8 cellular contexts compared by ENCODE assay signal in the genomic region with DNA sequence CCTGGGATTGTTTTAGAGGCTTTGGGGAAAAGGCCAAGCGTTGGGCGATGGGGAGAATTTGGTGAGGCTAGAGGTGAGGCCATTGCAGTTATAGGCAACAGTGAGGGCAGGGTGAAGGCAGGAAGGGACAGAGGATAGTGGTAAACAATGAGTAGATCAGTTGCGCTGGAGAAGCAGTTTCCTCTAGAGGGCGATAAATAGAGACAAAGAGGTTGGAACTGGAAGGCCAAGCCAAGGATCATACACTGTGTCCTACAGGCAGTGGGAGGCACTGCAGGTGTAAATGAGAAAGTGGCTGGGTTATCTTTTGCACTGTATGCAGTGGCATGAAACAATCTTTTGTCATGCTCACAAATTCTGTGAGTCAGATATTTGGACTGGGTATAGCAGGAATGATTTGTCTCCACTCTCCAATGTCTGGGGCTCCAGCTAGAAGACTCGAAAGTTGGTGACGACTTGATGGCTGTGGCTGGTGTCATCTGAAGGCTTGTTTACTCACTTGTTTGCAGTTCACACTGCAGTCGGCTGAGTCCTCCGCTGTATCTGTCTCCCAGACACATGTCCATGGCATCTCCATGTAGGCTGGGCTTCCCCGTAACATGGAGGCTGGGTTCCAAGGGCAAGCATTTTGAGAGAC.
DNase-seq lines count a peak whose midpoint lies in the region; ATAC-seq and TF ChIP-seq lines count a peak whose summit lies in the region.

No MANE protein-coding gene starts in this region.

- H3K27ac ChIP-seq in gastroesophageal sphincter (no peak overlapping the region), ovary (no peak overlapping the region)

- H3K27me3 ChIP-seq in gastroesophageal sphincter (no peaks in the 10 kb centered on the region), ovary (no peaks in the 10 kb centered on the region)

- no peak for TF ChIP-seq EP300 in gastroesophageal sphincter (IDR thresholded peaks at IDR 0.05)
- TF ChIP-seq EP300 in ovary (IDR thresholded peaks at IDR 0.05): no peak

- no peaks in the 10 kb centered on the region for H3K36me3 ChIP-seq in gastroesophageal sphincter
- H3K36me3 ChIP-seq in ovary: no peaks in the 10 kb centered on the region

- no peak for TF ChIP-seq POLR2A in gastroesophageal sphincter (IDR thresholded peaks at IDR 0.05)
- no peak for TF ChIP-seq POLR2A in ovary (IDR thresholded peaks at IDR 0.05)

- intact Hi-C loops in ovary (cut with DNase I): no loop called here

- ATAC-seq in GM18907 (IDR thresholded peaks at IDR 0.05; ENCODE audit: unreplicated experiment) (peak; percentile 98), HG03045 (IDR thresholded peaks at IDR 0.05; ENCODE audit: unreplicated experiment) (peak; percentile 84), gastroesophageal sphincter (no peak)

- 84 to 92% methylated on average over 4 to 6 of the region's 9 CpGs for WGBS in gastroesophageal sphincter (ENCODE audit: low coverage in 1 of 2), 2 donors
- 92 to 95% (median 94%) methylated on average over 9 of the region's 9 CpGs for WGBS in ovary, 3 donors

- H3K4me1 ChIP-seq in gastroesophageal sphincter (peaks cover 3 to 37% (median 3%) of the 10 kb centered on the region in 3 donors), ovary (ENCODE audit: insufficient read depth) (peaks cover 18% of the 10 kb centered on the region)

- H3K9me3 ChIP-seq in gastroesophageal sphincter: no peaks in the 10 kb centered on the region
- no peaks in the 10 kb centered on the region for H3K9me3 ChIP-seq in ovary

- H3K4me3 ChIP-seq in gastroesophageal sphincter: no peak overlapping the region
- no peak overlapping the region for H3K4me3 ChIP-seq in ovary

- TF ChIP-seq CTCF in gastroesophageal sphincter (IDR thresholded peaks at IDR 0.05) (peak in 3 of 4 experiments; percentile 25 to 37 (median 35)), ovary (IDR thresholded peaks at IDR 0.05) (no peak)

- DNase-seq in DMS 273 (lab: John Stamatoyannopoulos, UW; ENCODE audit: unreplicated experiment) (peak; percentile 92), NCI-H1694 treated with DMSO at 0.1 percent for 48 hours (lab: John Stamatoyannopoulos, UW) (peak; percentile 87), UCSD-AML1 (lab: John Stamatoyannopoulos, UW; ENCODE audit: unreplicated experiment) (peak; percentile 31), ovary (no peak)
- DNase-seq in stimulated activated CD8-positive, alpha-beta memory T cell treated with anti-CD3 and anti-CD28 coated beads, Interleukin-4, amount 100 ng/mL, for 48 hours: peak; percentile 47

Comparison
In these comparisons a context has a peak if more than half of its experiments do, and no peak if none do; other contexts are left out.
1. DNase-seq: peak in DMS 273 (single experiment), NCI-H1694 treated with DMSO at 0.1 percent for 48 hours (single experiment), UCSD-AML1 (single experiment) and stimulated activated CD8-positive, alpha-beta memory T cell treated with anti-CD3 and anti-CD28 coated beads, Interleukin-4, amount 100 ng/mL, for 48 hours (single experiment); none in ovary (0 of 5).
2. CTCF ChIP-seq: peak in gastroesophageal sphincter (3 of 4); none in ovary (0 of 3).